ENCODE assay signal across 19 cellular contexts in the genomic region with DNA sequence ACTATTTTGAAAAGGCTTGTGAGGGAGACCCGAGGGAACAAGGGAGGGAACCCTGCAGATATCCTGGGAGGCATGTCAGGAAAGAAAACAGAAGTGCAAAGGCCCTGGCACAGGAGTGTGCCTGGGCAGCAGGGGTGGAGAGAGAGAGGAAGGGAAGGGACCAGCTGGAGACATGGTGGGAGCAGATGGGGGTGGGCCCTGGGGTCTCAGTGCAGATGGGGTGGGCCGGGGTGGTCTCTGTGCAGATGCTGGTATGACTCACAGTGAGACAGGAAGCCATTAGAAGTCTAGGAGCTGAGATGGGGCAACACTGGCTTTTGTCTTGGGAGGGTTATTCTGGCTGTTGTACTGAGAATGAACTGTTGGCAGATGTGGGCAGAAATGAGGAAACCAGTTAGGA.
DNase-seq lines count a peak whose midpoint lies in the region; ATAC-seq and TF ChIP-seq lines count a peak whose summit lies in the region.
"Had no signal": no experiment of that assay in that cellular context is flagged by ENCODE, and none has a peak within 500 bp of the region (broad histone marks: within the 10 kb centered on the region; RNA-seq: fewer than 3 reads in every experiment).

No MANE protein-coding gene starts in this region.

- H3K9me2 ChIP-seq in PC-3 (replicated peaks; ENCODE audit: low read length) = no peaks in the 10 kb centered on the region

- H3K9me3 ChIP-seq in BLaER1 (peaks cover 32% of the 10 kb centered on the region), DND-41 (ENCODE audit: insufficient read depth, low read length, severe bottlenecking) (peaks cover 10% of the 10 kb centered on the region), gastrocnemius medialis (no peaks in the 10 kb centered on the region), PC-3 (ENCODE audit: low read length) (peaks cover 36% of the 10 kb centered on the region)
- H3K9me3 ChIP-seq: BE2C, Caco-2 had no signal

- no peaks in the 10 kb centered on the region for H3F3A ChIP-seq in PC-3 (ENCODE audit: low read length, unreplicated experiment)

- peaks cover 22% of the 10 kb centered on the region for H3K27me3 Mint-ChIP-seq in central memory CD8-positive, alpha-beta T cell

- H3K27ac ChIP-seq in BLaER1 (no peak overlapping the region), DND-41 (ENCODE audit: low read length) (no peak overlapping the region), gastrocnemius medialis (no peak overlapping the region), PC-3 (ENCODE audit: low read length) (no peak overlapping the region)
- H3K27ac ChIP-seq: C4-2B had no signal

- H3K4me3 Mint-ChIP-seq in central memory CD8-positive, alpha-beta T cell = no peak overlapping the region
- H3K4me3 Mint-ChIP-seq: CD4-positive, alpha-beta T cell; CD8-positive, alpha-beta T cell had no signal

- TF ChIP-seq CTCF in DND-41 (IDR thresholded peaks at IDR 0.05; ENCODE audit: borderline replicate concordance, extremely low read depth, low read length, poor library complexity, severe bottlenecking) (no peak), gastrocnemius medialis (IDR thresholded peaks at IDR 0.05 in 4 of 5, conservative IDR thresholded peaks at IDR 0.05 in 1 of 5) (no peak), PC-3 (conservative IDR thresholded peaks at IDR 0.05; ENCODE audit: low read depth, low read length) (no peak)

- H3K79me2 ChIP-seq in DND-41 (ENCODE audit: insufficient read depth, low read length) = no peaks in the 10 kb centered on the region
- no peaks in the 10 kb centered on the region for H3K79me2 ChIP-seq in PC-3 (ENCODE audit: low read length)

- H3K27me3 ChIP-seq in BLaER1 = no peaks in the 10 kb centered on the region
- H3K27me3 ChIP-seq in DND-41 (ENCODE audit: insufficient read depth, low read length, poor library complexity) = no peaks in the 10 kb centered on the region
- no peaks in the 10 kb centered on the region for H3K27me3 ChIP-seq in gastrocnemius medialis
- peaks cover 4% of the 10 kb centered on the region for H3K27me3 ChIP-seq in PC-3 (ENCODE audit: low read length)
- H3K27me3 ChIP-seq: BE2C; BLaER1 treated with 17β-estradiol and CSF1 and Interleukin-3, amounts not matched to agents 10 nM and 100 nM had no signal

- H3K4me1 ChIP-seq in BLaER1 (peaks cover 38% of the 10 kb centered on the region), DND-41 (ENCODE audit: insufficient read depth, low read length) (peaks cover 15% of the 10 kb centered on the region), gastrocnemius medialis (no peaks in the 10 kb centered on the region), PC-3 (ENCODE audit: insufficient read depth, low read length) (no peaks in the 10 kb centered on the region)
- H3K4me1 ChIP-seq: BE2C, Caco-2 had no signal

- in situ Hi-C loops in gastrocnemius medialis (cut with MboI; ENCODE audit: low sequenced_read_pairs in 4 of 4) = no loop called here

- peak overlapping the region; percentile 39; the same call in 1 of the 2 replicates for H3K4me2 ChIP-seq in BLaER1
- no peak overlapping the region for H3K4me2 ChIP-seq in DND-41 (ENCODE audit: insufficient read depth, low read length)
- no peak overlapping the region for H3K4me2 ChIP-seq in PC-3 (ENCODE audit: low read length)

- H2AFZ ChIP-seq in DND-41 (ENCODE audit: low read depth, low read length) (no peak overlapping the region), PC-3 (ENCODE audit: low read length) (no peak overlapping the region)

- H3K27ac Mint-ChIP-seq in central memory CD8-positive, alpha-beta T cell (ENCODE audit: low read depth) = peak overlapping the region; percentile 7
- H3K27ac Mint-ChIP-seq: CD4-positive, alpha-beta T cell; CD8-positive, alpha-beta T cell had no signal

- peaks cover 5% of the 10 kb centered on the region for H3K4me1 Mint-ChIP-seq in central memory CD8-positive, alpha-beta T cell

- no peak for TF ChIP-seq POLR2A in gastrocnemius medialis (IDR thresholded peaks at IDR 0.05)

- no peak overlapping the region for H3K9ac ChIP-seq in BLaER1
- no peak overlapping the region for H3K9ac ChIP-seq in DND-41 (ENCODE audit: low read depth, low read length)
- no peak overlapping the region for H3K9ac ChIP-seq in PC-3 (ENCODE audit: low read length)
- H3K9ac ChIP-seq: BLaER1 treated with 17β-estradiol and CSF1 and Interleukin-3, amounts not matched to agents 10 nM and 100 nM had no signal

- POLR2A ChIA-PET in PC-3 (lab: Charles Lee; ENCODE audit: unreplicated experiment) = no interaction called here

- no peaks in the 10 kb centered on the region for H3K9me3 Mint-ChIP-seq in central memory CD8-positive, alpha-beta T cell

- no TSS peak for BruUV-seq in PC-3 (replicated peaks; lab: Mats Ljungman, UMichigan)

- no peaks in the 10 kb centered on the region for H3K36me3 Mint-ChIP-seq in central memory CD8-positive, alpha-beta T cell (ENCODE audit: insufficient read depth)
- H3K36me3 Mint-ChIP-seq: CD8-positive, alpha-beta T cell had no signal

- H3K4me3 ChIP-seq in BLaER1 = no peak overlapping the region
- no peak overlapping the region for H3K4me3 ChIP-seq in DND-41 (ENCODE audit: low read depth in 1 of 2, low read length in 2 of 2)
- no peak overlapping the region for H3K4me3 ChIP-seq in gastrocnemius medialis
- no peak overlapping the region for H3K4me3 ChIP-seq in PC-3 (ENCODE audit: low read length)
- H3K4me3 ChIP-seq: BLaER1 treated with 17β-estradiol and CSF1 and Interleukin-3, amounts not matched to agents 10 nM and 100 nM; GM12878 had no signal

- no peak for ATAC-seq in DND-41 (ENCODE audit: insufficient read depth, low read depth)
- no peak for ATAC-seq in central memory CD8-positive, alpha-beta T cell (replicated peaks; ENCODE audit: extremely low read depth, poor library complexity, severe bottlenecking)
- no peak for ATAC-seq in gastrocnemius medialis
- ATAC-seq in PC-3 = no peak
- ATAC-seq: CD8-positive, alpha-beta T cell; GM12878 had no signal

- H4K20me1 ChIP-seq in BLaER1 = no peaks in the 10 kb centered on the region
- H4K20me1 ChIP-seq in DND-41 (ENCODE audit: insufficient read depth, low read length) = peaks cover 8% of the 10 kb centered on the region
- no peaks in the 10 kb centered on the region for H4K20me1 ChIP-seq in PC-3 (ENCODE audit: low read length)
- H4K20me1 ChIP-seq: BLaER1 treated with 17β-estradiol and CSF1 and Interleukin-3, amounts not matched to agents 10 nM and 100 nM had no signal

- intact Hi-C loops in gastrocnemius medialis (cut with DNase I; ENCODE audit: low total_unique reads) (no loop called here), PC-3 (cut with micrococcal nuclease) (no loop called here)

- CTCF ChIA-PET in PC-3 (lab: Charles Lee) = no interaction called here

- H3K36me3 ChIP-seq in BLaER1 = no peaks in the 10 kb centered on the region
- H3K36me3 ChIP-seq in DND-41 (ENCODE audit: insufficient read depth, low read length) = no peaks in the 10 kb centered on the region
- no peaks in the 10 kb centered on the region for H3K36me3 ChIP-seq in gastrocnemius medialis
- no peaks in the 10 kb centered on the region for H3K36me3 ChIP-seq in PC-3 (ENCODE audit: low read depth, low read length)
- H3K36me3 ChIP-seq: BE2C; BLaER1 treated with 17β-estradiol and CSF1 and Interleukin-3, amounts not matched to agents 10 nM and 100 nM had no signal

- DNase-seq in DND-41 (peak; percentile 6), gastrocnemius medialis (no peak), PC-3 (no peak), NCI-H446 treated with DMSO at 0.1 percent for 48 hours (lab: John Stamatoyannopoulos, UW) (no peak)
- no peak for DNase-seq in central memory CD8-positive, alpha-beta T cell (ENCODE audit: low spot score in 2 of 2)
- DNase-seq: 8988T; ACHN; BE2C; Caco-2; Calu3; CD4-positive, alpha-beta T cell; CD8-positive, alpha-beta T cell; DMS79 treated with DMSO at 0.1 percent for 48 hours; EL; GDM1 had no signal
